Comparison of ENCODE assay signal across 18 cellular contexts in genomic region chr17:72576289-72576759, GRCh38.
DNase-seq lines count a peak whose midpoint lies in the region; ATAC-seq and TF ChIP-seq lines count a peak whose summit lies in the region.
"Had no signal": no experiment of that assay in that cellular context is flagged by ENCODE, and none has a peak within 500 bp of the region (broad histone marks: within the 10 kb centered on the region; RNA-seq: fewer than 3 reads in every experiment).

No MANE protein-coding gene starts in this region.

- peaks cover 42% of the 10 kb centered on the region for H3K79me2 ChIP-seq in SK-N-SH (ENCODE audit: insufficient read depth)

- no peaks in the 10 kb centered on the region for H3F3A ChIP-seq in SK-N-SH (replicated peaks; ENCODE audit: insufficient read depth)

- peaks cover 0 to 12% of the 10 kb centered on the region in 2 experiments; a peak in 1 of 4 replicates for H3K4me1 ChIP-seq in SK-N-SH (ENCODE audit: control insufficient read depth in 1 of 2, insufficient read depth in 2 of 2, low read depth in 1 of 2, low read length in 1 of 2)
- peaks cover 7% of the 10 kb centered on the region for H3K4me1 ChIP-seq in BE2C
- H3K4me1 ChIP-seq: lower lobe of right lung had no signal

- H3K9ac ChIP-seq in SK-N-SH, result no peak overlapping the region

- no peak for DNase-seq in SK-N-SH
- peak; percentile 73 for DNase-seq in ecto neural progenitor cell (ENCODE audit: low spot score)
- peak; percentile 84 for DNase-seq in medulla oblongata (ENCODE audit: extremely low spot score)
- DNase-seq in substantia nigra (lab: John Stamatoyannopoulos, UW), result peak in 38 of 49 donors; percentile 16 to 78 (median 46)
- no peak for DNase-seq in BE2C
- no peak for DNase-seq in AML-193 (lab: John Stamatoyannopoulos, UW)
- no peak for DNase-seq in NCI-H1048 (lab: John Stamatoyannopoulos, UW)
- DNase-seq: central memory CD4-positive, alpha-beta T cell; lower lobe of right lung; naive thymus-derived CD8-positive, alpha-beta T cell; NCI-H146; NCI-H226; Right ventricle myocardium superior; stimulated activated CD4-positive, alpha-beta T cell treated with anti-CD3 and anti-CD28 coated beads, Interleukin-15, amount 100 ng/mL, for 24 hours; stimulated activated naive CD8-positive, alpha-beta T cell treated with anti-CD3 and anti-CD28 coated beads, Interleukin-15, Interleukin-2, amounts not matched to agents 100 U/mL and 50 U/mL, for 24 hours had no signal

- POLR2A ChIA-PET in SK-N-SH (lab: Yijun Ruan, JAX), result no interaction called here

- no peaks in the 10 kb centered on the region for H3K9me2 ChIP-seq in SK-N-SH

- no peak for TF ChIP-seq EP300 in SK-N-SH (IDR thresholded peaks at IDR 0.05; ENCODE audit: borderline replicate concordance in 1 of 2, low read depth in 1 of 2, low read length in 1 of 2)

- H3K27me3 ChIP-seq in SK-N-SH (ENCODE audit: insufficient read depth) (no peaks in the 10 kb centered on the region), BE2C (no peaks in the 10 kb centered on the region)

- peaks cover 5% of the 10 kb centered on the region; the same call in 1 of the 2 replicates for H4K20me1 ChIP-seq in SK-N-SH (ENCODE audit: insufficient read depth)

- 72% methylated on average over 7 of the region's 7 CpGs for WGBS in SK-N-SH (ENCODE audit: low lambda C conversion rate)

- CTCF ChIA-PET in SK-N-SH (lab: Yijun Ruan, JAX), result interaction anchor here (1.3 to 5.7 kb wide), 5 partner anchors 11 to 151 kb away, joined by 4 to 33 read pairs (median 6); no protein-coding TSS in a partner anchor

- ATAC-seq in SK-N-SH treated with all-trans-retinoic acid at 6 μM for 48 hours, result no peak
- ATAC-seq: lower lobe of right lung; naive thymus-derived CD8-positive, alpha-beta T cell; stimulated activated naive CD8-positive, alpha-beta T cell treated with anti-CD3 and anti-CD28 coated beads, Interleukin-15, Interleukin-2, amounts not matched to agents 100 U/mL and 50 U/mL, for 24 hours had no signal

- no peak for TF ChIP-seq RAD21 in SK-N-SH (IDR thresholded peaks at IDR 0.05; ENCODE audit: low read length)

- no peak overlapping the region for H3K27ac ChIP-seq in SK-N-SH (ENCODE audit: low read depth in 2 of 2, low read length in 1 of 2)
- H3K27ac ChIP-seq in substantia nigra (ENCODE audit: low read depth, low read length, poor library complexity, severe bottlenecking), result no peak overlapping the region
- H3K27ac ChIP-seq: 22Rv1, C4-2B, lower lobe of right lung had no signal

- TF ChIP-seq CTCF in SK-N-SH (IDR thresholded peaks at IDR 0.05) (no peak), BE2C (IDR thresholded peaks at IDR 0.05; ENCODE audit: low read depth, low read length) (no peak)

- H3K4me3 ChIP-seq in SK-N-SH (ENCODE audit: low read depth in 2 of 2, low read length in 1 of 2) (no peak overlapping the region), BE2C (ENCODE audit: low read depth, low read length) (no peak overlapping the region)
- H3K4me3 ChIP-seq: lower lobe of right lung had no signal

- no peaks in the 10 kb centered on the region for H3K9me3 ChIP-seq in SK-N-SH
- H3K9me3 ChIP-seq in BE2C, result no peaks in the 10 kb centered on the region
- H3K9me3 ChIP-seq: lower lobe of right lung had no signal

- peak overlapping the region; percentile 1; the same call in 1 of the 2 replicates for H3K4me2 ChIP-seq in SK-N-SH

- H3K36me3 ChIP-seq in SK-N-SH (replicated peaks in 1 of 2; ENCODE audit: control insufficient read depth in 1 of 2, insufficient read depth in 2 of 2, low read length in 1 of 2) (no peaks in the 10 kb centered on the region), BE2C (no peaks in the 10 kb centered on the region)
- H3K36me3 ChIP-seq: lower lobe of right lung had no signal

- no peak overlapping the region for H2AFZ ChIP-seq in SK-N-SH (ENCODE audit: low read depth)

TF ChIP-seq in SK-N-SH, 30 proteins besides CTCF, POLR2A, EP300 and RAD21 (continues in another document):
- TF ChIP-seq FOXJ3 (CRISPR knock-in tag; IDR thresholded peaks at IDR 0.05) (no peak), NRF1 (IDR thresholded peaks at IDR 0.05; ENCODE audit: low read depth, low read length) (no peak), TAF1 (IDR thresholded peaks at IDR 0.05; ENCODE audit: borderline replicate concordance, low read depth, low read length) (no peak), SMC3 (IDR thresholded peaks at IDR 0.05; ENCODE audit: low read depth, low read length) (no peak), FOSL2 (IDR thresholded peaks at IDR 0.05; ENCODE audit: borderline replicate concordance, low read depth) (no peak), ELF1 (IDR thresholded peaks at IDR 0.05) (no peak), REST (IDR thresholded peaks at IDR 0.05; ENCODE audit: low read depth, low read length) (no peak), MAX (IDR thresholded peaks at IDR 0.05; ENCODE audit: low read depth) (no peak), JUND (IDR thresholded peaks at IDR 0.05) (no peak)

TF ChIP-seq in SK-N-SH treated with all-trans-retinoic acid at 6 μM for 48 hours, 23 proteins besides CTCF, POLR2A, EP300 and RAD21 (continues in another document):
- no peak for TF ChIP-seq ZC3H10 (CRISPR knock-in tag; IDR thresholded peaks at IDR 0.05)
- TF ChIP-seq ISL1 (CRISPR knock-in tag; IDR thresholded peaks at IDR 0.05), result no peak
- TF ChIP-seq ZFP30 (CRISPR knock-in tag; IDR thresholded peaks at IDR 0.05), result no peak
- TF ChIP-seq RARB (CRISPR knock-in tag; IDR thresholded peaks at IDR 0.05), result no peak
- no peak for TF ChIP-seq PPARA (CRISPR knock-in tag; IDR thresholded peaks at IDR 0.05; ENCODE audit: borderline replicate concordance)
- no peak for TF ChIP-seq CREB5 (CRISPR knock-in tag; IDR thresholded peaks at IDR 0.05; ENCODE audit: low read depth)
- TF ChIP-seq ZNF70 (CRISPR knock-in tag; IDR thresholded peaks at IDR 0.05), result no peak
- no peak for TF ChIP-seq TSHZ2 (CRISPR knock-in tag; IDR thresholded peaks at IDR 0.05)
- no peak for TF ChIP-seq ARNTL (CRISPR knock-in tag; IDR thresholded peaks at IDR 0.05; ENCODE audit: borderline replicate concordance, low read depth)
- no peak for TF ChIP-seq ESRRG (CRISPR knock-in tag; IDR thresholded peaks at IDR 0.05)
- TF ChIP-seq TCF4 (CRISPR knock-in tag; IDR thresholded peaks at IDR 0.05; ENCODE audit: borderline replicate concordance), result no peak
- TF ChIP-seq ZNF565 (CRISPR knock-in tag; conservative IDR thresholded peaks at IDR 0.05; ENCODE audit: low read depth), result no peak
- TF ChIP-seq TOX (CRISPR knock-in tag; IDR thresholded peaks at IDR 0.05; ENCODE audit: borderline replicate concordance), result no peak
- no peak for TF ChIP-seq PATZ1 (CRISPR knock-in tag; IDR thresholded peaks at IDR 0.05; ENCODE audit: borderline replicate concordance)

Comparison
In these comparisons a context has a peak if more than half of its experiments do, and no peak if none do; other contexts are left out.
1. DNase-seq: peak in ecto neural progenitor cell (single experiment), medulla oblongata (single experiment) and substantia nigra (38 of 49); none in SK-N-SH (single experiment), BE2C (single experiment), AML-193 (0 of 2) and NCI-H1048 (single experiment).